12 cellular contexts compared by ENCODE assay signal in the genomic region with DNA sequence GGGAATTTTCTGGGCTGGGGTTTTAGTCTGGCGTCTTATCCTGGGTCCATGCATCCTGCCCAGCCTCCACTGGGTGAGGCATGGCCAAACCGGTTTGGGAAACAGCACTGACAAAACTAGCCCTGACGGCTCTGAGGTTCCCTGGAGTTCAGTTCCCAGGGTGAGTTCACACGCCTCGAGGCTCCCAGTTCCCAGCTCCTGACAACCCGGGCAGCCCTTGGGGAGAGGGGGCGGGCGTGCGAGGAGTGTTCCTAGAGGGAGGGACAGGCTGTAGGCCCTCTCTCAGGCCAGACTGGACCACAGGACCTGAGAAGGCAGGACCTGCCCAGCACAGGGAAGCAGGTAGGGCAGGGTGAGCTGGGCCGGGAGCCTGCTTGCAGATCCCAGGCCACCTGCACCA.
DNase-seq lines count a peak whose midpoint lies in the region; ATAC-seq and TF ChIP-seq lines count a peak whose summit lies in the region.
"Had no signal": no experiment of that assay in that cellular context is flagged by ENCODE, and none has a peak within 500 bp of the region (broad histone marks: within the 10 kb centered on the region; RNA-seq: fewer than 3 reads in every experiment).

No MANE protein-coding gene starts in this region.

- H3K18ac ChIP-seq in IMR-90 (ENCODE audit: low read depth, low read length) = no peak overlapping the region
- H3K18ac ChIP-seq in mesenchymal stem cell (ENCODE audit: low read depth in 1 of 2, low read length in 2 of 2) = peak overlapping the region; percentile 52 to 94

- no peak overlapping the region for H3K4me3 Mint-ChIP-seq in endodermal cell

- no CpG with 5 or more reads among the region's 10 CpGs for WGBS in IMR-90 (ENCODE audit: extremely low coverage in 2 of 2, insufficient read length in 1 of 2), 2 experiments
- 89 to 90% methylated on average over 9 to 10 of the region's 10 CpGs for WGBS in endodermal cell (ENCODE audit: insufficient coverage in 1 of 2, insufficient read length in 1 of 2), 2 experiments
- WGBS in mesenchymal stem cell = 78% methylated on average over 10 of the region's 10 CpGs
- WGBS in transverse colon (ENCODE audit: low coverage in 1 of 2), 2 donors = 71% methylated on average over 10 of the region's 10 CpGs; no CpG with 5 or more reads in 1 of the 2 donors
- WGBS in gastroesophageal sphincter (ENCODE audit: low coverage in 1 of 2), 2 donors = 40% methylated on average over 1 of the region's 10 CpGs; no CpG with 5 or more reads in 1 of the 2 donors

- H3K56ac ChIP-seq in IMR-90 (ENCODE audit: extremely low read depth, insufficient read depth, low read length) = no peak overlapping the region

- peak overlapping the region; percentile 32; the same call in 1 of the 2 replicates for H2AK5ac ChIP-seq in IMR-90 (ENCODE audit: low read depth, low read length)
- H2AK5ac ChIP-seq in mesenchymal stem cell (ENCODE audit: low read length, severe bottlenecking) = no peak overlapping the region

- H3K27ac Mint-ChIP-seq in endodermal cell = no peak overlapping the region

- no peak overlapping the region for H4K5ac ChIP-seq in IMR-90 (ENCODE audit: low read depth, low read length)

- H3K36me3 Mint-ChIP-seq in endodermal cell (ENCODE audit: low read depth) = peaks cover 14% of the 10 kb centered on the region

- peak overlapping the region; percentile 84 to 93 for H2BK12ac ChIP-seq in mesenchymal stem cell (ENCODE audit: low read length in 2 of 2)

- H3K79me1 ChIP-seq in IMR-90 (ENCODE audit: low read depth in 1 of 2, low read length in 2 of 2) (peaks cover 45 to 98% of the 10 kb centered on the region in 2 experiments), mesenchymal stem cell (replicated peaks; ENCODE audit: low read length, poor library complexity, severe bottlenecking) (peaks cover 37% of the 10 kb centered on the region)

- TF ChIP-seq EP300 in transverse colon (IDR thresholded peaks at IDR 0.05; ENCODE audit: low read depth) (no peak), gastroesophageal sphincter (IDR thresholded peaks at IDR 0.05) (no peak)

- BruUV-seq in IMR-90 (replicated peaks; lab: Mats Ljungman, UMichigan) = no TSS peak

- ATAC-seq in IMR-90 (ENCODE audit: low read depth) (no peak), gastroesophageal sphincter (no peak)

- H3K4me2 ChIP-seq in IMR-90 (ENCODE audit: low read depth, low read length) = no peak overlapping the region
- H3K4me2 ChIP-seq in mesenchymal stem cell (ENCODE audit: low read length, poor library complexity, severe bottlenecking) = no peak overlapping the region

- H4K8ac ChIP-seq in IMR-90 (ENCODE audit: low read depth in 2 of 2, low read length in 2 of 2) (no peak overlapping the region), mesenchymal stem cell (ENCODE audit: low read length) (peak overlapping the region; percentile 43)

- H3K4me3 ChIP-seq in IMR-90 (ENCODE audit: insufficient read depth, low read depth, low read length) = no peak overlapping the region
- no peak overlapping the region for H3K4me3 ChIP-seq in endodermal cell (ENCODE audit: low read length)
- no peak overlapping the region for H3K4me3 ChIP-seq in mesenchymal stem cell (ENCODE audit: insufficient read depth in 1 of 2, low read depth in 1 of 2, low read length in 2 of 2)
- H3K4me3 ChIP-seq in transverse colon = no peak overlapping the region
- no peak overlapping the region for H3K4me3 ChIP-seq in gastroesophageal sphincter
- no peak overlapping the region for H3K4me3 ChIP-seq in foreskin fibroblast (ENCODE audit: low read depth in 1 of 2, low read length in 2 of 2)
- H3K4me3 ChIP-seq: esophagus muscularis mucosa had no signal

- H3K9ac ChIP-seq in IMR-90 (ENCODE audit: low read depth, low read length) = no peak overlapping the region
- no peak overlapping the region for H3K9ac ChIP-seq in endodermal cell (ENCODE audit: extremely low read depth, low read length, poor library complexity, severe bottlenecking)
- no peak overlapping the region for H3K9ac ChIP-seq in mesenchymal stem cell (ENCODE audit: low read length)

- no peaks in the 10 kb centered on the region for H3K27me3 Mint-ChIP-seq in endodermal cell (ENCODE audit: insufficient read depth)

- H2BK5ac ChIP-seq in IMR-90 (ENCODE audit: low read depth, low read length, poor library complexity, severe bottlenecking) (peak overlapping the region; percentile 20), mesenchymal stem cell (ENCODE audit: low read depth, low read length, poor library complexity, severe bottlenecking) (no peak overlapping the region)

- H2BK15ac ChIP-seq in IMR-90 (ENCODE audit: low read depth, low read length) (no peak overlapping the region), mesenchymal stem cell (ENCODE audit: low read depth, poor library complexity, severe bottlenecking) (no peak overlapping the region)

- H3K27ac ChIP-seq in IMR-90 (ENCODE audit: insufficient read depth, low read length) (no peak overlapping the region), endodermal cell (ENCODE audit: low read depth, low read length) (peak overlapping the region; percentile 38), mesenchymal stem cell (ENCODE audit: low read length, poor library complexity, severe bottlenecking) (no peak overlapping the region), transverse colon (peak overlapping the region in 3 of 4 donors; percentile 64 to 81 (median 71)), gastroesophageal sphincter (peak overlapping the region in 2 of 4 donors; percentile 70 to 72)

- in situ Hi-C loops in IMR-90 (cut with MboI; ENCODE audit: low sequenced_read_pairs) = no loop called here
- in situ Hi-C loops in transverse colon (cut with MboI; ENCODE audit: low pct_ligation_motif_present in 1 of 4, low pct_unique_long_range_greater_than_20kb in 1 of 4, low sequenced_read_pairs in 3 of 4) = no loop called here
- in situ Hi-C loops in KBM-7 (cut with MboI; ENCODE audit: low pct_unique_long_range_greater_than_20kb, low sequenced_read_pairs) = no loop called here

- H4K91ac ChIP-seq in IMR-90 (ENCODE audit: insufficient read depth, low read depth, low read length) (no peak overlapping the region), mesenchymal stem cell (ENCODE audit: low read length) (peak overlapping the region; percentile 82)

- H4K20me1 ChIP-seq in IMR-90 (ENCODE audit: insufficient read depth, low read length) = peaks cover 62% of the 10 kb centered on the region

- intact Hi-C loops in IMR-90 (cut with micrococcal nuclease) (no loop called here), transverse colon (cut with DNase I; ENCODE audit: low total_unique reads) (no loop called here)

- POLR2A ChIA-PET in IMR-90 (lab: Charles Lee; ENCODE audit: unreplicated experiment) = no interaction called here

- H2AFZ ChIP-seq in IMR-90 (replicated peaks; ENCODE audit: low read length, poor library complexity) (no peak overlapping the region), mesenchymal stem cell (ENCODE audit: low read depth, low read length) (no peak overlapping the region)

- H3K9me3 Mint-ChIP-seq in endodermal cell = no peaks in the 10 kb centered on the region

- H3K27me3 ChIP-seq in IMR-90 (ENCODE audit: control insufficient read depth, insufficient read depth, low read length) (no peaks in the 10 kb centered on the region), endodermal cell (ENCODE audit: control insufficient read depth, insufficient read depth, low read length, poor library complexity, severe bottlenecking) (no peaks in the 10 kb centered on the region), mesenchymal stem cell (ENCODE audit: control insufficient read depth in 1 of 2, insufficient read depth in 1 of 2, low read length in 2 of 2) (no peaks in the 10 kb centered on the region), transverse colon (no peaks in the 10 kb centered on the region), gastroesophageal sphincter (no peaks in the 10 kb centered on the region)
- H3K27me3 ChIP-seq: esophagus muscularis mucosa had no signal

- peaks cover 32% of the 10 kb centered on the region for H3K4me1 Mint-ChIP-seq in endodermal cell

- dilution Hi-C loops in IMR-90 (cut with HindIII; ENCODE audit: low sequenced_read_pairs, unreplicated experiment) = no loop called here

- CTCF ChIA-PET in IMR-90 (lab: Yijun Ruan, JAX) = no interaction called here

- DNase-seq in IMR-90 = peak; percentile 28
- peak; percentile 70 for DNase-seq in endodermal cell
- peak; percentile 42 for DNase-seq in mesenchymal stem cell
- DNase-seq in transverse colon = no peak
- DNase-seq in NCI-H510A (lab: John Stamatoyannopoulos, UW) = no peak
- no peak for DNase-seq in foreskin fibroblast
- DNase-seq in KBM-7 = no peak
- DNase-seq: activated CD4-positive, alpha-beta T cell treated with anti-CD3 and anti-CD28 coated beads for 1 hour; NCI-H2029; RPMI8226 had no signal

- H3K23ac ChIP-seq in IMR-90 (ENCODE audit: low read depth, low read length) = no peak overlapping the region
- H3K23ac ChIP-seq in mesenchymal stem cell (ENCODE audit: low read length in 2 of 2) = peak overlapping the region; percentile 46 to 67

- H2BK120ac ChIP-seq in IMR-90 (ENCODE audit: low read depth, low read length) (no peak overlapping the region), mesenchymal stem cell (ENCODE audit: low read depth, low read length) (no peak overlapping the region)

- TF ChIP-seq POLR2A in IMR-90 (IDR thresholded peaks at IDR 0.05; ENCODE audit: low read depth, low read length) = no peak
- no peak for TF ChIP-seq POLR2A in transverse colon (IDR thresholded peaks at IDR 0.05)
- TF ChIP-seq POLR2A in gastroesophageal sphincter (IDR thresholded peaks at IDR 0.05) = no peak

- TF ChIP-seq CTCF in IMR-90 (conservative IDR thresholded peaks at IDR 0.05; ENCODE audit: low read depth, low read length) (no peak), endodermal cell (conservative IDR thresholded peaks at IDR 0.05) (no peak), transverse colon (IDR thresholded peaks at IDR 0.05) (no peak), gastroesophageal sphincter (IDR thresholded peaks at IDR 0.05) (no peak), foreskin fibroblast (IDR thresholded peaks at IDR 0.05; ENCODE audit: low read depth, low read length) (no peak)

- H3K9me3 ChIP-seq in IMR-90 (ENCODE audit: control insufficient read depth, insufficient read depth, low read length) (no peaks in the 10 kb centered on the region), endodermal cell (ENCODE audit: control insufficient read depth, low read length) (no peaks in the 10 kb centered on the region), mesenchymal stem cell (ENCODE audit: control insufficient read depth, low read length) (no peaks in the 10 kb centered on the region), transverse colon (no peaks in the 10 kb centered on the region), gastroesophageal sphincter (no peaks in the 10 kb centered on the region)
- H3K9me3 ChIP-seq: esophagus muscularis mucosa had no signal

- H3K4me1 ChIP-seq in IMR-90 (ENCODE audit: control insufficient read depth, insufficient read depth, low read length) = peaks cover 54% of the 10 kb centered on the region
- H3K4me1 ChIP-seq in endodermal cell (ENCODE audit: control insufficient read depth, insufficient read depth, low read length) = peaks cover 15% of the 10 kb centered on the region
- peaks cover 62% of the 10 kb centered on the region for H3K4me1 ChIP-seq in mesenchymal stem cell (ENCODE audit: control insufficient read depth, insufficient read depth, low read depth, low read length)
- H3K4me1 ChIP-seq in transverse colon = peaks cover 27 to 71% (median 53%) of the 10 kb centered on the region in 4 donors
- peaks cover 0 to 98% (median 49%) of the 10 kb centered on the region in 3 donors for H3K4me1 ChIP-seq in gastroesophageal sphincter

- no peak for TF ChIP-seq RAD21 in IMR-90 (IDR thresholded peaks at IDR 0.05; ENCODE audit: low read length)

- H3K4ac ChIP-seq in IMR-90 (ENCODE audit: low read depth, low read length) = no peak overlapping the region
- H3K4ac ChIP-seq in mesenchymal stem cell (ENCODE audit: low read depth in 1 of 2, low read length in 2 of 2) = peak overlapping the region; percentile 55 to 59

- H2BK20ac ChIP-seq in IMR-90 (ENCODE audit: low read depth, low read length) = no peak overlapping the region

- peaks cover 61% of the 10 kb centered on the region for H3K9me1 ChIP-seq in IMR-90 (ENCODE audit: insufficient read depth, low read length)

- H3K36me3 ChIP-seq in IMR-90 (ENCODE audit: control insufficient read depth, insufficient read depth, low read length) (peaks cover 8% of the 10 kb centered on the region), endodermal cell (ENCODE audit: control insufficient read depth, insufficient read depth, low read length) (peaks cover 33% of the 10 kb centered on the region), mesenchymal stem cell (ENCODE audit: control insufficient read depth in 1 of 2, insufficient read depth in 2 of 2, low read depth in 1 of 2, low read length in 2 of 2) (peaks cover 38 to 70% of the 10 kb centered on the region in 2 experiments), transverse colon (no peaks in the 10 kb centered on the region), gastroesophageal sphincter (peaks cover 0 to 27% of the 10 kb centered on the region in 2 donors)

- peak overlapping the region; percentile 23 for H2AK9ac ChIP-seq in IMR-90 (replicated peaks; ENCODE audit: low read depth, low read length, poor library complexity)

- H3K14ac ChIP-seq in IMR-90 (replicated peaks; ENCODE audit: low read depth, low read length) (no peak overlapping the region), mesenchymal stem cell (ENCODE audit: low read length in 2 of 2) (peak overlapping the region in 1 of 2 experiments; percentile 89)

Comparison
In these comparisons a context has a peak if more than half of its experiments do, and no peak if none do; other contexts are left out.
1. DNase-seq: peak in IMR-90 (single experiment), endodermal cell (single experiment) and mesenchymal stem cell (single experiment); none in transverse colon (single experiment), NCI-H510A (single experiment), foreskin fibroblast (0 of 2) and KBM-7 (single experiment).
2. H3K27ac ChIP-seq: peak in endodermal cell (single experiment) and transverse colon (3 of 4); none in IMR-90 (single experiment) and mesenchymal stem cell (single experiment).